In the genomic region with DNA sequence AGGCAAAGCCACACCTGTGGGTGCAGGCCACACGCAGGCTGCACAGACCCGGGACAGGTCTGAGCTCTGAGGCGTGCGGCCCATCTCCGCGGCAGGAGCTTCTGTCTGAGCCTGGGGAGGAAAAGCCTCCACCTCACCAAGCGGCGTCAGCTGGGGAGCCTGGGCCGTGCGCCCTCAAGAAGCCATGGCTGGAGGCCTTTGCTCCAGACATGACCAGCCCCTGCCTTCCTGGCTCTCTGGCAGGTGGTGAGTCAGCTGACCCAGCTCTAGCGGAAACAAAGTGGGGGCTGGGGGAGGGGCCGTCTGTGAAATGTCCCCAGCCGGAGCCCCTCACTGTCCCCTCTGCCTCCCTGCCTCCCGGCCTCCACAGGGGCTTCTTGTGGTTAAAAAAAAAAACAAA, we compare ENCODE assay signal across 1 cellular context.
TF ChIP-seq lines count a peak whose summit lies in the region.

No MANE protein-coding gene starts in this region.

TF ChIP-seq in HepG2, 621 proteins besides CTCF, POLR2A, EP300 and RAD21:
- peak; percentile 10 for TF ChIP-seq HNRNPLL (IDR thresholded peaks at IDR 0.05; ENCODE audit: low read depth, low read length, poor library complexity, severe bottlenecking)
- TF ChIP-seq, protein P1, sequence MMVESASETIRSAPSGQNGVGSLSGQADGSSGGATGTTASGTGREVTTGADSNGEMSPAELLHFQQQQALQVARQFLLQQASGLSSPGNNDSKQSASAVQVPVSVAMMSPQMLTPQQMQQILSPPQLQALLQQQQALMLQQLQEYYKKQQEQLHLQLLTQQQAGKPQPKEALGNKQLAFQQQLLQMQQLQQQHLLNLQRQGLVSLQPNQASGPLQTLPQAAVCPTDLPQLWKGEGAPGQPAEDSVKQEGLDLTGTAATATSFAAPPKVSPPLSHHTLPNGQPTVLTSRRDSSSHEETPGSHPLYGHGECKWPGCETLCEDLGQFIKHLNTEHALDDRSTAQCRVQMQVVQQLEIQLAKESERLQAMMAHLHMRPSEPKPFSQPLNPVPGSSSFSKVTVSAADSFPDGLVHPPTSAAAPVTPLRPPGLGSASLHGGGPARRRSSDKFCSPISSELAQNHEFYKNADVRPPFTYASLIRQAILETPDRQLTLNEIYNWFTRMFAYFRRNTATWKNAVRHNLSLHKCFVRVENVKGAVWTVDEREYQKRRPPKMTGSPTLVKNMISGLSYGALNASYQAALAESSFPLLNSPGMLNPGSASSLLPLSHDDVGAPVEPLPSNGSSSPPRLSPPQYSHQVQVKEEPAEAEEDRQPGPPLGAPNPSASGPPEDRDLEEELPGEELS (CRISPR knock-in tag; IDR thresholded peaks at IDR 0.05) = no peak
- TF ChIP-seq FIP1L1 (IDR thresholded peaks at IDR 0.05; ENCODE audit: borderline replicate concordance, insufficient read depth, low read depth, low read length) = no peak
- TF ChIP-seq SRSF4 (IDR thresholded peaks at IDR 0.05; ENCODE audit: low read depth, low read length, poor library complexity, severe bottlenecking) = no peak
- TF ChIP-seq, protein P2, sequence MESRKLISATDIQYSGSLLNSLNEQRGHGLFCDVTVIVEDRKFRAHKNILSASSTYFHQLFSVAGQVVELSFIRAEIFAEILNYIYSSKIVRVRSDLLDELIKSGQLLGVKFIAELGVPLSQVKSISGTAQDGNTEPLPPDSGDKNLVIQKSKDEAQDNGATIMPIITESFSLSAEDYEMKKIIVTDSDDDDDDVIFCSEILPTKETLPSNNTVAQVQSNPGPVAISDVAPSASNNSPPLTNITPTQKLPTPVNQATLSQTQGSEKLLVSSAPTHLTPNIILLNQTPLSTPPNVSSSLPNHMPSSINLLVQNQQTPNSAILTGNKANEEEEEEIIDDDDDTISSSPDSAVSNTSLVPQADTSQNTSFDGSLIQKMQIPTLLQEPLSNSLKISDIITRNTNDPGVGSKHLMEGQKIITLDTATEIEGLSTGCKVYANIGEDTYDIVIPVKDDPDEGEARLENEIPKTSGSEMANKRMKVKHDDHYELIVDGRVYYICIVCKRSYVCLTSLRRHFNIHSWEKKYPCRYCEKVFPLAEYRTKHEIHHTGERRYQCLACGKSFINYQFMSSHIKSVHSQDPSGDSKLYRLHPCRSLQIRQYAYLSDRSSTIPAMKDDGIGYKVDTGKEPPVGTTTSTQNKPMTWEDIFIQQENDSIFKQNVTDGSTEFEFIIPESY (CRISPR knock-in tag; IDR thresholded peaks at IDR 0.05) = peak; percentile 66
- TF ChIP-seq ZNF264 (CRISPR knock-in tag; IDR thresholded peaks at IDR 0.05) = no peak
- TF ChIP-seq, protein P3, sequence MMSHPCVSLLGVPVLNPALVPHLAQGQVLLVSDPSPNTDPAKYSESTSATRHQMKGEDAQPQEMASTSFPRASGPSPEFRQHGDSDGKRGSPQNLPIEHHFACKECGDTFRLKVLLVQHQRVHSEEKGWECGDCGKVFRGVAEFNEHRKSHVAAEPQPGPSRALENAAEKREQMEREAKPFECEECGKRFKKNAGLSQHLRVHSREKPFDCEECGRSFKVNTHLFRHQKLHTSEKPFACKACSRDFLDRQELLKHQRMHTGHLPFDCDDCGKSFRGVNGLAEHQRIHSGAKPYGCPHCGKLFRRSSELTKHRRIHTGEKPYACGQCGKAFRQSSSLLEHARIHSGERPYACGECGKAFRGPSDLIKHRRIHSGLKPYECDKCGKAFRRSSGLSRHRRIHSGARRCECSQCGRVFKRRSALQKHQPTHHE (CRISPR knock-in tag; IDR thresholded peaks at IDR 0.05; ENCODE audit: borderline replicate concordance) = no peak
- TF ChIP-seq, protein P4, sequence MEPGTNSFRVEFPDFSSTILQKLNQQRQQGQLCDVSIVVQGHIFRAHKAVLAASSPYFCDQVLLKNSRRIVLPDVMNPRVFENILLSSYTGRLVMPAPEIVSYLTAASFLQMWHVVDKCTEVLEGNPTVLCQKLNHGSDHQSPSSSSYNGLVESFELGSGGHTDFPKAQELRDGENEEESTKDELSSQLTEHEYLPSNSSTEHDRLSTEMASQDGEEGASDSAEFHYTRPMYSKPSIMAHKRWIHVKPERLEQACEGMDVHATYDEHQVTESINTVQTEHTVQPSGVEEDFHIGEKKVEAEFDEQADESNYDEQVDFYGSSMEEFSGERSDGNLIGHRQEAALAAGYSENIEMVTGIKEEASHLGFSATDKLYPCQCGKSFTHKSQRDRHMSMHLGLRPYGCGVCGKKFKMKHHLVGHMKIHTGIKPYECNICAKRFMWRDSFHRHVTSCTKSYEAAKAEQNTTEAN (CRISPR knock-in tag; conservative IDR thresholded peaks at IDR 0.05) = no peak
- TF ChIP-seq, protein P5, sequence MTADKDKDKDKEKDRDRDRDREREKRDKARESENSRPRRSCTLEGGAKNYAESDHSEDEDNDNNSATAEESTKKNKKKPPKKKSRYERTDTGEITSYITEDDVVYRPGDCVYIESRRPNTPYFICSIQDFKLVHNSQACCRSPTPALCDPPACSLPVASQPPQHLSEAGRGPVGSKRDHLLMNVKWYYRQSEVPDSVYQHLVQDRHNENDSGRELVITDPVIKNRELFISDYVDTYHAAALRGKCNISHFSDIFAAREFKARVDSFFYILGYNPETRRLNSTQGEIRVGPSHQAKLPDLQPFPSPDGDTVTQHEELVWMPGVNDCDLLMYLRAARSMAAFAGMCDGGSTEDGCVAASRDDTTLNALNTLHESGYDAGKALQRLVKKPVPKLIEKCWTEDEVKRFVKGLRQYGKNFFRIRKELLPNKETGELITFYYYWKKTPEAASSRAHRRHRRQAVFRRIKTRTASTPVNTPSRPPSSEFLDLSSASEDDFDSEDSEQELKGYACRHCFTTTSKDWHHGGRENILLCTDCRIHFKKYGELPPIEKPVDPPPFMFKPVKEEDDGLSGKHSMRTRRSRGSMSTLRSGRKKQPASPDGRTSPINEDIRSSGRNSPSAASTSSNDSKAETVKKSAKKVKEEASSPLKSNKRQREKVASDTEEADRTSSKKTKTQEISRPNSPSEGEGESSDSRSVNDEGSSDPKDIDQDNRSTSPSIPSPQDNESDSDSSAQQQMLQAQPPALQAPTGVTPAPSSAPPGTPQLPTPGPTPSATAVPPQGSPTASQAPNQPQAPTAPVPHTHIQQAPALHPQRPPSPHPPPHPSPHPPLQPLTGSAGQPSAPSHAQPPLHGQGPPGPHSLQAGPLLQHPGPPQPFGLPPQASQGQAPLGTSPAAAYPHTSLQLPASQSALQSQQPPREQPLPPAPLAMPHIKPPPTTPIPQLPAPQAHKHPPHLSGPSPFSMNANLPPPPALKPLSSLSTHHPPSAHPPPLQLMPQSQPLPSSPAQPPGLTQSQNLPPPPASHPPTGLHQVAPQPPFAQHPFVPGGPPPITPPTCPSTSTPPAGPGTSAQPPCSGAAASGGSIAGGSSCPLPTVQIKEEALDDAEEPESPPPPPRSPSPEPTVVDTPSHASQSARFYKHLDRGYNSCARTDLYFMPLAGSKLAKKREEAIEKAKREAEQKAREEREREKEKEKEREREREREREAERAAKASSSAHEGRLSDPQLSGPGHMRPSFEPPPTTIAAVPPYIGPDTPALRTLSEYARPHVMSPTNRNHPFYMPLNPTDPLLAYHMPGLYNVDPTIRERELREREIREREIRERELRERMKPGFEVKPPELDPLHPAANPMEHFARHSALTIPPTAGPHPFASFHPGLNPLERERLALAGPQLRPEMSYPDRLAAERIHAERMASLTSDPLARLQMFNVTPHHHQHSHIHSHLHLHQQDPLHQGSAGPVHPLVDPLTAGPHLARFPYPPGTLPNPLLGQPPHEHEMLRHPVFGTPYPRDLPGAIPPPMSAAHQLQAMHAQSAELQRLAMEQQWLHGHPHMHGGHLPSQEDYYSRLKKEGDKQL (CRISPR knock-in tag; IDR thresholded peaks at IDR 0.05; ENCODE audit: low read depth) = no peak
